9 cellular contexts compared by ENCODE assay signal in genomic region chr14:92352158-92352985, GRCh38. TPM values are rescaled to one million over a fixed set of nuclear protein-coding genes. Genes with fewer than 3 reads are reported as not detected.
DNase-seq lines count a peak whose midpoint lies in the region; TF ChIP-seq lines count a peak whose summit lies in the region.
"Had no signal": no experiment of that assay in that cellular context is flagged by ENCODE, and none has a peak within 500 bp of the region (broad histone marks: within the 10 kb centered on the region; RNA-seq: fewer than 3 reads in every experiment).

No MANE protein-coding gene starts in this region.

- H3K27me3 ChIP-seq in PC-9 (ENCODE audit: insufficient read depth, low read depth) (no peaks in the 10 kb centered on the region; the same call in 1 of the 2 replicates), thyroid gland (no peaks in the 10 kb centered on the region)

- in situ Hi-C loops in ACHN (cut with HindIII; ENCODE audit: low pct_ligation_motif_present, low pct_unique_long_range_greater_than_20kb, low sequenced_read_pairs) (no loop called here), GM13976 (cut with MboI; ENCODE audit: low sequenced_read_pairs, unreplicated experiment) (no loop called here)

- H3K27ac ChIP-seq in PC-9 = no peak overlapping the region
- H3K27ac ChIP-seq in thyroid gland = no peak overlapping the region

- no peaks in the 10 kb centered on the region for H3K79me2 ChIP-seq in PC-9 (ENCODE audit: low read depth)

- DNase-seq in ACHN (peak; percentile 26), GM13976 (ENCODE audit: low spot score) (peak; percentile 60), PC-9 (no peak), fibroblast of the aortic adventitia (ENCODE audit: low read depth) (peak; percentile 3), GOT3 (lab: John Stamatoyannopoulos, UW) (no peak), NCI-H345 treated with DMSO at 0.1 percent for 48 hours (lab: John Stamatoyannopoulos, UW; ENCODE audit: unreplicated experiment) (no peak), cortex of kidney (lab: John Stamatoyannopoulos, UW) (no peak), thyroid gland (no peak)

- H3K4me2 ChIP-seq in PC-9 = no peak overlapping the region

- CTCF ChIA-PET in PC-9 (lab: Charles Lee) = no interaction called here

- peaks cover 17% of the 10 kb centered on the region for H3F3A ChIP-seq in PC-9 (ENCODE audit: insufficient read depth, low read depth)

- WGBS in thyroid gland, 2 donors = 47 to 49% methylated on average over 9 of the region's 9 CpGs

- intact Hi-C loops in PC-9 (cut with micrococcal nuclease; ENCODE audit: unreplicated experiment) = no loop called here
- intact Hi-C loops in thyroid gland (cut with DNase I) = no loop called here

- no peak overlapping the region for H2AFZ ChIP-seq in PC-9

- H3K9me3 ChIP-seq in PC-9 (ENCODE audit: insufficient read depth, low read depth) (peaks cover 2% of the 10 kb centered on the region; the same call in 1 of the 2 replicates), thyroid gland (no peaks in the 10 kb centered on the region)

- peaks cover 19% of the 10 kb centered on the region for H3K4me1 ChIP-seq in PC-9 (replicated peaks; ENCODE audit: insufficient read depth)
- H3K4me1 ChIP-seq in thyroid gland = no peaks in the 10 kb centered on the region

- peak; percentile 41 for TF ChIP-seq CTCF in GM13976 (IDR thresholded peaks at IDR 0.05; ENCODE audit: borderline replicate concordance, control extremely low read depth, extremely low read depth, insufficient read depth, missing control alignments)
- peak; percentile 74 for TF ChIP-seq CTCF in PC-9 (conservative IDR thresholded peaks at IDR 0.05)
- TF ChIP-seq CTCF in fibroblast of the aortic adventitia (IDR thresholded peaks at IDR 0.05; ENCODE audit: insufficient read depth, low read length) = no peak
- no peak for TF ChIP-seq CTCF in thyroid gland (IDR thresholded peaks at IDR 0.05)

- H3K9me2 ChIP-seq in PC-9 (ENCODE audit: insufficient read depth) = no peaks in the 10 kb centered on the region

- TF ChIP-seq POLR2A in thyroid gland (IDR thresholded peaks at IDR 0.05) = no peak

- H4K20me1 ChIP-seq in PC-9 (ENCODE audit: insufficient read depth) = no peaks in the 10 kb centered on the region

- H3K4me3 ChIP-seq in PC-9 = no peak overlapping the region
- no peak overlapping the region for H3K4me3 ChIP-seq in fibroblast of the aortic adventitia (ENCODE audit: low read depth, low read length)
- no peak overlapping the region for H3K4me3 ChIP-seq in thyroid gland (replicated peaks in 1 of 3)

- POLR2A ChIA-PET in PC-9 (lab: Charles Lee; ENCODE audit: unreplicated experiment) = no interaction called here

- H3K36me3 ChIP-seq in PC-9 (ENCODE audit: low read depth) (no peaks in the 10 kb centered on the region), thyroid gland (no peaks in the 10 kb centered on the region)

- BruUV-seq in PC-9 (replicated peaks; lab: Mats Ljungman, UMichigan) = no TSS peak

RNA-seq across cellular contexts. Expression of gene SLC24A4, which starts 29.4 kb away (rescaled TPM):
- total RNA-seq in PC-9 (2021) (not detected in 2 replicates), fibroblast of the aortic adventitia (ENCODE audit: low replicate concordance) (0.08 TPM in 1 of 2 replicates, not detected in the other), thyroid gland (under 1 TPM; 0.05 to 0.46 (median 0.19) TPM)
- total RNA-seq: naive thymus-derived CD8-positive, alpha-beta T cell had no signal

Comparison
In these comparisons a context has a peak if more than half of its experiments do, and no peak if none do; other contexts are left out.
1. DNase-seq: peak in ACHN (single experiment), GM13976 (single experiment) and fibroblast of the aortic adventitia (single experiment); none in PC-9 (0 of 2), GOT3 (single experiment), NCI-H345 treated with DMSO at 0.1 percent for 48 hours (single experiment), cortex of kidney (single experiment) and thyroid gland (0 of 2).
2. CTCF ChIP-seq: peak in GM13976 (single experiment) and PC-9 (single experiment); none in fibroblast of the aortic adventitia (single experiment) and thyroid gland (0 of 6).